Comparison of ENCODE assay signal across 1 cellular context in the genomic region with DNA sequence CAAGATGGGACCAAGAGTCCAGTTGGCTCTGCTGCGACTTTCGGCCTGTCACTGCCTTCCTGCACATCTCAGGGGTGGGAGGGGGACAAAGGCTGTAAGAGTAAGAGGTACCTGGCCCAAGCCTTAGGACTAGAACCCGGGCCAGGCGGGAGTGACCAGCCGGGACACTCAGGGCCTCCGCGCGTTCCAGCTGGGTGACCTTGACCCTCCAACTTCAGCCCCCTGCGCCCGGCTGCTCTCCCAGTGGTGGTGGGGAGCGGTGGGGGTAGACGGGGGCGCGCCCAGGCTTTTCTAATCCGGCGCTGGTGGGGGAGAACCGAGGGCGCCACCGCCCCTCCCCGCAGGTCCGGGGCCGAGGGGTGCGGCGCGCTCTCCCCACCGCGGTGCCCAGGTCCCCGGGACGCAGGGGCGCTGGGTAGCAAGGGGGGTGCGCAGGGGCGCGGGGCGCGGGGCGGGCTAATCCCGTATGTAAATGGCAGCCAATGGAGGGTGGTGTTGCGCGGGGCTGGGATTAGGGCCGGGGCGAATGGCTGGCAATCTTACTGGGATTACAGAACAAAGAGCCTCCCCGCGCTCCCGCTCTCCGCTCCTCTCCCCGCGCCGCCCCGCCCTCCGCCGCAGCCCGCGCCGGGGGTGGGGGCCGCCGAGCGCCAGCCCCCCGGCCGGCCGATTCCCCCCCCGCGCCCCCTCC.
TF ChIP-seq lines count a peak whose summit lies in the region.

A gene with protein sequence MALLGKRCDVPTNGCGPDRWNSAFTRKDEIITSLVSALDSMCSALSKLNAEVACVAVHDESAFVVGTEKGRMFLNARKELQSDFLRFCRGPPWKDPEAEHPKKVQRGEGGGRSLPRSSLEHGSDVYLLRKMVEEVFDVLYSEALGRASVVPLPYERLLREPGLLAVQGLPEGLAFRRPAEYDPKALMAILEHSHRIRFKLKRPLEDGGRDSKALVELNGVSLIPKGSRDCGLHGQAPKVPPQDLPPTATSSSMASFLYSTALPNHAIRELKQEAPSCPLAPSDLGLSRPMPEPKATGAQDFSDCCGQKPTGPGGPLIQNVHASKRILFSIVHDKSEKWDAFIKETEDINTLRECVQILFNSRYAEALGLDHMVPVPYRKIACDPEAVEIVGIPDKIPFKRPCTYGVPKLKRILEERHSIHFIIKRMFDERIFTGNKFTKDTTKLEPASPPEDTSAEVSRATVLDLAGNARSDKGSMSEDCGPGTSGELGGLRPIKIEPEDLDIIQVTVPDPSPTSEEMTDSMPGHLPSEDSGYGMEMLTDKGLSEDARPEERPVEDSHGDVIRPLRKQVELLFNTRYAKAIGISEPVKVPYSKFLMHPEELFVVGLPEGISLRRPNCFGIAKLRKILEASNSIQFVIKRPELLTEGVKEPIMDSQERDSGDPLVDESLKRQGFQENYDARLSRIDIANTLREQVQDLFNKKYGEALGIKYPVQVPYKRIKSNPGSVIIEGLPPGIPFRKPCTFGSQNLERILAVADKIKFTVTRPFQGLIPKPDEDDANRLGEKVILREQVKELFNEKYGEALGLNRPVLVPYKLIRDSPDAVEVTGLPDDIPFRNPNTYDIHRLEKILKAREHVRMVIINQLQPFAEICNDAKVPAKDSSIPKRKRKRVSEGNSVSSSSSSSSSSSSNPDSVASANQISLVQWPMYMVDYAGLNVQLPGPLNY (plus strand): TSS at position 586 of the 691 bp plus-strand sequence. CDS start 54,175 bp downstream, outside the sequence.

TF ChIP-seq in HepG2, 621 proteins besides CTCF, POLR2A, EP300 and RAD21 (continued from another document and continues in another):
- TF ChIP-seq HMGXB3 (CRISPR knock-in tag; IDR thresholded peaks at IDR 0.05; ENCODE audit: borderline replicate concordance) (peak; percentile 99), TBP (CRISPR knock-in tag; IDR thresholded peaks at IDR 0.05) (no peak), RXRB (CRISPR knock-in tag; IDR thresholded peaks at IDR 0.05; ENCODE audit: borderline replicate concordance) (peak; percentile 17; the same call in 1 of the 2 replicates), ZNF124 (CRISPR knock-in tag; IDR thresholded peaks at IDR 0.05) (no peak), RARA (CRISPR knock-in tag; IDR thresholded peaks at IDR 0.05) (peak; percentile 28; the same call in 1 of the 2 replicates), HNF4A (CRISPR knock-in tag; IDR thresholded peaks at IDR 0.05) (peak; percentile 21; the same call in 1 of the 2 replicates), SIX4 (CRISPR knock-in tag; IDR thresholded peaks at IDR 0.05) (no peak), MBNL3 (CRISPR knock-in tag; conservative IDR thresholded peaks at IDR 0.05) (no peak), ZMYM4 (CRISPR knock-in tag; IDR thresholded peaks at IDR 0.05) (peak; percentile 18; the same call in 1 of the 2 replicates), ZNF343 (CRISPR knock-in tag; IDR thresholded peaks at IDR 0.05) (no peak), SAP130 (CRISPR knock-in tag; IDR thresholded peaks at IDR 0.05; ENCODE audit: low read depth) (peak; percentile 63; the same call in 1 of the 2 replicates), ZBTB10 (CRISPR knock-in tag; IDR thresholded peaks at IDR 0.05; ENCODE audit: borderline replicate concordance) (peak; percentile 83), ATRX (CRISPR knock-in tag; IDR thresholded peaks at IDR 0.05; ENCODE audit: borderline replicate concordance) (no peak), SRSF1 (optimal IDR thresholded peaks at IDR 0.05; ENCODE audit: low read depth, low read length) (peak; percentile 87), ZNF367 (CRISPR knock-in tag; IDR thresholded peaks at IDR 0.05; ENCODE audit: borderline replicate concordance) (no peak), SNAPC2 (CRISPR knock-in tag; IDR thresholded peaks at IDR 0.05) (no peak), FOXC1 (CRISPR knock-in tag; IDR thresholded peaks at IDR 0.05; ENCODE audit: borderline replicate concordance) (no peak), KDM5B (CRISPR knock-in tag; IDR thresholded peaks at IDR 0.05; ENCODE audit: borderline replicate concordance) (no peak), FOSL2 (CRISPR knock-in tag; IDR thresholded peaks at IDR 0.05) (0 out of 2 replicates have a peak, but pooled peaks have one; percentile 5), NCOA1 (CRISPR knock-in tag; IDR thresholded peaks at IDR 0.05) (no peak), SP1 (IDR thresholded peaks at IDR 0.05) (no peak), SP1 (CRISPR knock-in tag; IDR thresholded peaks at IDR 0.05) (no peak), YY1 (IDR thresholded peaks at IDR 0.05; ENCODE audit: insufficient read depth, insufficient replicate concordance, low read depth, low read length) (peak; percentile 18), RERE (CRISPR knock-in tag; IDR thresholded peaks at IDR 0.05; ENCODE audit: low read depth) (0 out of 2 replicates have a peak, but pooled peaks have one; percentile 25), HDAC1 (CRISPR knock-in tag; IDR thresholded peaks at IDR 0.05) (peak; percentile 45)
- TF ChIP-seq, protein P1, sequence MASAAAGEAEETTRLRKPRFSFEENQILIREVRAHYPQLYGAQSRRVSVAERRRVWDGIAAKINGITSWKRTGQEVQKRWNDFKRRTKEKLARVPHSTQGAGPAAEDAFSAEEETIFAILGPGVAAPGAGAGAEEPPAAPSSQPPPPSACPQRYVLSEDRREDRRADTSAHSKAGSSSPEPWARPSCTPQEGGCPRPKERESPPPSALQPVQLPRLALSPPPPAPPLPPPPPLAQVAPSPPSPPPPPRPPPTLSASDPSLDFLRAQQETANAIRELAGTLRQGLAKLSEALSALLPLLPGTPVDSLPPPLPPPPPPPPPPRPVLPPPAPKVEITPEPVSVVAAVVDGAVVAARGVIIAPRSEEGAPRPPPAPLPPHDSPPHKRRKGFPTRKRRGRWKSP (CRISPR knock-in tag; IDR thresholded peaks at IDR 0.05), result no peak
- TF ChIP-seq, protein P2, sequence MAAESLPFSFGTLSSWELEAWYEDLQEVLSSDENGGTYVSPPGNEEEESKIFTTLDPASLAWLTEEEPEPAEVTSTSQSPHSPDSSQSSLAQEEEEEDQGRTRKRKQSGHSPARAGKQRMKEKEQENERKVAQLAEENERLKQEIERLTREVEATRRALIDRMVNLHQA (CRISPR knock-in tag; IDR thresholded peaks at IDR 0.05), result no peak
- TF ChIP-seq, protein P3, sequence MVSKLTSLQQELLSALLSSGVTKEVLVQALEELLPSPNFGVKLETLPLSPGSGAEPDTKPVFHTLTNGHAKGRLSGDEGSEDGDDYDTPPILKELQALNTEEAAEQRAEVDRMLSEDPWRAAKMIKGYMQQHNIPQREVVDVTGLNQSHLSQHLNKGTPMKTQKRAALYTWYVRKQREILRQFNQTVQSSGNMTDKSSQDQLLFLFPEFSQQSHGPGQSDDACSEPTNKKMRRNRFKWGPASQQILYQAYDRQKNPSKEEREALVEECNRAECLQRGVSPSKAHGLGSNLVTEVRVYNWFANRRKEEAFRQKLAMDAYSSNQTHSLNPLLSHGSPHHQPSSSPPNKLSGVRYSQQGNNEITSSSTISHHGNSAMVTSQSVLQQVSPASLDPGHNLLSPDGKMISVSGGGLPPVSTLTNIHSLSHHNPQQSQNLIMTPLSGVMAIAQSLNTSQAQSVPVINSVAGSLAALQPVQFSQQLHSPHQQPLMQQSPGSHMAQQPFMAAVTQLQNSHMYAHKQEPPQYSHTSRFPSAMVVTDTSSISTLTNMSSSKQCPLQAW (CRISPR knock-in tag; IDR thresholded peaks at IDR 0.05), result 0 out of 2 replicates have a peak, but pooled peaks have one; percentile 37
- TF ChIP-seq, protein P4, sequence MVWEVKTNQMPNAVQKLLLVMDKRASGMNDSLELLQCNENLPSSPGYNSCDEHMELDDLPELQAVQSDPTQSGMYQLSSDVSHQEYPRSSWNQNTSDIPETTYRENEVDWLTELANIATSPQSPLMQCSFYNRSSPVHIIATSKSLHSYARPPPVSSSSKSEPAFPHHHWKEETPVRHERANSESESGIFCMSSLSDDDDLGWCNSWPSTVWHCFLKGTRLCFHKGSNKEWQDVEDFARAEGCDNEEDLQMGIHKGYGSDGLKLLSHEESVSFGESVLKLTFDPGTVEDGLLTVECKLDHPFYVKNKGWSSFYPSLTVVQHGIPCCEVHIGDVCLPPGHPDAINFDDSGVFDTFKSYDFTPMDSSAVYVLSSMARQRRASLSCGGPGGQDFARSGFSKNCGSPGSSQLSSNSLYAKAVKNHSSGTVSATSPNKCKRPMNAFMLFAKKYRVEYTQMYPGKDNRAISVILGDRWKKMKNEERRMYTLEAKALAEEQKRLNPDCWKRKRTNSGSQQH (CRISPR knock-in tag; IDR thresholded peaks at IDR 0.05; ENCODE audit: low read depth), result no peak
- TF ChIP-seq, protein P5, sequence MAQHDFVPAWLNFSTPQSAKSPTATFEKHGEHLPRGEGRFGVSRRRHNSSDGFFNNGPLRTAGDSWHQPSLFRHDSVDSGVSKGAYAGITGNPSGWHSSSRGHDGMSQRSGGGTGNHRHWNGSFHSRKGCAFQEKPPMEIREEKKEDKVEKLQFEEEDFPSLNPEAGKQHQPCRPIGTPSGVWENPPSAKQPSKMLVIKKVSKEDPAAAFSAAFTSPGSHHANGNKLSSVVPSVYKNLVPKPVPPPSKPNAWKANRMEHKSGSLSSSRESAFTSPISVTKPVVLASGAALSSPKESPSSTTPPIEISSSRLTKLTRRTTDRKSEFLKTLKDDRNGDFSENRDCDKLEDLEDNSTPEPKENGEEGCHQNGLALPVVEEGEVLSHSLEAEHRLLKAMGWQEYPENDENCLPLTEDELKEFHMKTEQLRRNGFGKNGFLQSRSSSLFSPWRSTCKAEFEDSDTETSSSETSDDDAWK (CRISPR knock-in tag; IDR thresholded peaks at IDR 0.05), result no peak
